ENCODE assay signal across 19 cellular contexts in the genomic region with DNA sequence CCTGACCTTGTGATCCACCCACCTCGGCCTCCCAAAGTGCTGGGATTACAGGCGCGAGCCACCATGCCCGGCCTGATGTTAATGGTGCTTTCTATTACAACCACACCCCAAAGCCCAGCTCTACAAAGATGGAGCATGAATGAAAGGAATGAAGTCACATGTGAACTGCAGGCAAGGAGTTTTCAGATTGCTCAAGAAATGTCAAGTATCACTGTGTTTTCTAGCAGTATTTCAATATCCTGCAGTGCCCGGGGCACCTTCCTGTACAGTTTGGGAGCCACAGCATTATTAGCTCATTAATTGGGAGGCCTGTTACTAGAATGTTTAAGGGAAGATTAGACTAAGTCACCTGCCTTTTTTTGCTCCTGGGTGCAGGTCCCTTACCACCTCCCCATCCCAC.
"Had no signal": no experiment of that assay in that cellular context is flagged by ENCODE, and none has a peak within 500 bp of the region (broad histone marks: within the 10 kb centered on the region; RNA-seq: fewer than 3 reads in every experiment).

No MANE protein-coding gene starts in this region.

- H3K4me1 ChIP-seq: psoas muscle, transverse colon had no signal

- H3K4me3 ChIP-seq: dorsolateral prefrontal cortex, heart left ventricle, lung, psoas muscle, sigmoid colon, skin epidermis, thoracic aorta, transverse colon had no signal

- H3K27me3 ChIP-seq: dorsolateral prefrontal cortex, heart left ventricle, sigmoid colon, transverse colon had no signal

- H3K27ac ChIP-seq: dorsolateral prefrontal cortex, heart left ventricle, psoas muscle, sigmoid colon, thoracic aorta, transverse colon had no signal

- ATAC-seq: heart left ventricle; left colon; left ventricle myocardium superior; naive thymus-derived CD4-positive, alpha-beta T cell; psoas muscle; stimulated activated naive B cell treated with anti-CD40 and anti-IgM and Interleukin-4, amounts not matched to agents 10 μg/mL and 1 μg/mL and 100 μg/mL, for 72 hours; stimulated activated naive CD8-positive, alpha-beta T cell treated with anti-CD3 and anti-CD28 coated beads, Interleukin-15, amount 100 ng/mL, for 72 hours had no signal

- H3K9me3 ChIP-seq: heart left ventricle, psoas muscle, sigmoid colon, thoracic aorta, transverse colon had no signal

- DNase-seq: cortex of kidney; dorsolateral prefrontal cortex; effector CD8-positive, alpha-beta T cell; heart left ventricle; hippocampal formation; left colon; left ventricle myocardium superior; naive thymus-derived CD4-positive, alpha-beta T cell; nephron progenitor cell; psoas muscle; sigmoid colon; stimulated activated CD4-positive, alpha-beta T cell treated with anti-CD3 and anti-CD28 coated beads, Interleukin-2, amount 100 ng/mL, for 24 hours; stimulated activated CD4-positive, alpha-beta T cell treated with anti-CD3 and anti-CD28 coated beads, Interleukin-4, amount 100 ng/mL, for 4 hours; stimulated activated naive B cell treated with anti-CD40 and anti-IgM and Interleukin-4, amounts not matched to agents 10 μg/mL and 1 μg/mL and 100 μg/mL, for 72 hours; stimulated activated naive CD8-positive, alpha-beta T cell treated with anti-CD3 and anti-CD28 coated beads, Interleukin-15, amount 100 ng/mL, for 72 hours; transverse colon had no signal

- H3K36me3 ChIP-seq: thoracic aorta had no signal
